In the genomic region with DNA sequence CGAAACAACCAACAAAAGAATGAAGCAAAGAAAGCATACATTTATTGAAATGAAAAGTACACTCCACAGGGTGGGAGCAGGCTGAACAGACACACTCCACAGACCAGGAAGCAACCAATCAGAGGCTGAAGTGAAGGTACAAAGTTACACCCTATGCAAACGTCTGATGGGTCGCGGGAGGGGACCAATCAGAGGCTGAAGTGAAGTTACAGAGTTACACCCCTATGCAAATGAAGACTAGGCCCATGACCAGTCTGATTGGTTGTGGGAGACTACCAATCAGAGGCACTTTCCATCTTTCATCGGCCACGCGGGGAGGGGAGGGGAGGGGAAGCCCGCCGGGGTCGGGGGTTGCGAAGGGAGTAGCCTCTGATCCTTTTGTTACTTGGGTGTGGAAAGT, we compare ENCODE assay signal across 15 cellular contexts. TPM values are rescaled to one million over a fixed set of nuclear protein-coding genes. Genes with fewer than 3 reads are reported as not detected.
DNase-seq lines count a peak whose midpoint lies in the region; ATAC-seq, FAIRE-seq and TF ChIP-seq lines count a peak whose summit lies in the region.
"Had no signal": no experiment of that assay in that cellular context is flagged by ENCODE, and none has a peak within 500 bp of the region (broad histone marks: within the 10 kb centered on the region; RNA-seq: fewer than 3 reads in every experiment).

No MANE protein-coding gene starts in this region.

- TF ChIP-seq POLR2A in GM12892 (IDR thresholded peaks at IDR 0.05; ENCODE audit: low read depth, low read length) = no peak

- no peak overlapping the region for H3K4me2 ChIP-seq in smooth muscle cell

- H3K27ac ChIP-seq in smooth muscle cell (ENCODE audit: low read depth) = no peak overlapping the region

- H2AFZ ChIP-seq in smooth muscle cell (ENCODE audit: low read depth) = no peak overlapping the region

- no peaks in the 10 kb centered on the region for H3F3A ChIP-seq in smooth muscle cell (ENCODE audit: low read depth)

- no peak overlapping the region for H3K9ac ChIP-seq in smooth muscle cell (ENCODE audit: low read depth)

- H3K4me1 ChIP-seq in smooth muscle cell (ENCODE audit: low read depth) = no peaks in the 10 kb centered on the region
- H3K4me1 ChIP-seq: esophagus squamous epithelium had no signal

- 54% methylated on average over 10 of the region's 11 CpGs for WGBS in smooth muscle cell (ENCODE audit: low lambda C conversion rate)

- no peaks in the 10 kb centered on the region for H3K27me3 ChIP-seq in smooth muscle cell (ENCODE audit: low read depth)
- H3K27me3 ChIP-seq: esophagus squamous epithelium had no signal

- peak; percentile 52 for DNase-seq in NCI-H82 (lab: John Stamatoyannopoulos, UW)
- no peak for DNase-seq in NCI-H82 treated with DMSO at 0.1 percent for 48 hours (lab: John Stamatoyannopoulos, UW; ENCODE audit: unreplicated experiment)
- DNase-seq in NCI-H748 (lab: John Stamatoyannopoulos, UW; ENCODE audit: unreplicated experiment) = peak; percentile 99
- peak; percentile 38 for DNase-seq in glomerular visceral epithelial cell (ENCODE audit: extremely low spot score)
- DNase-seq in smooth muscle cell (lab: John Stamatoyannopoulos, UW; ENCODE audit: unreplicated experiment) = no peak
- DNase-seq in GM12892 (ENCODE audit: insufficient read length) = no peak
- DNase-seq: DMS79 treated with DMSO at 0.1 percent for 48 hours; esophagus squamous epithelium; naive thymus-derived CD8-positive, alpha-beta T cell; NCI-H526; stimulated activated CD8-positive, alpha-beta memory T cell treated with anti-CD3 and anti-CD28 coated beads, Interleukin-4, amount 100 ng/mL, for 48 hours had no signal

- H4K20me1 ChIP-seq in smooth muscle cell (ENCODE audit: low read depth) = no peaks in the 10 kb centered on the region

- ATAC-seq in GM21576 (IDR thresholded peaks at IDR 0.05; ENCODE audit: unreplicated experiment) (no peak), GM18519 (IDR thresholded peaks at IDR 0.05; ENCODE audit: low FRiP score, unreplicated experiment) (no peak)

- no peaks in the 10 kb centered on the region for H3K36me3 ChIP-seq in smooth muscle cell (ENCODE audit: low read depth)
- H3K36me3 ChIP-seq: esophagus squamous epithelium had no signal

- H3K4me3 ChIP-seq in smooth muscle cell = peak overlapping the region; percentile 10

- H3K79me2 ChIP-seq in smooth muscle cell (ENCODE audit: low read depth) = no peaks in the 10 kb centered on the region

- FAIRE-seq in GM12892 (lab: Jason Lieb, UNC) = no peak
- FAIRE-seq: islet of Langerhans, urothelium cell line had no signal

- no peaks in the 10 kb centered on the region for H3K9me3 ChIP-seq in smooth muscle cell (replicated peaks; ENCODE audit: low read depth)
- H3K9me3 ChIP-seq: esophagus squamous epithelium had no signal

- TF ChIP-seq CTCF in smooth muscle cell (IDR thresholded peaks at IDR 0.05; ENCODE audit: borderline replicate concordance, insufficient read depth, poor library complexity, severe bottlenecking) = no peak

RNA-seq across cellular contexts. Expression of gene FBL, which starts 12.4 kb away (rescaled TPM):
- 123 and 124 TPM in 2 replicates for total RNA-seq in smooth muscle cell
- 116 and 140 TPM in 2 replicates for polyA plus RNA-seq in smooth muscle cell
- polyA plus RNA-seq in GM12892 (2012; ENCODE audit: missing spikeins) = 464 TPM

RNA-seq across cellular contexts. Expression of gene DYRK1B, which starts 24.6 kb away (rescaled TPM):
- 5.3 and 9.2 TPM in 2 replicates for total RNA-seq in smooth muscle cell
- 14.1 and 18.7 TPM in 2 replicates for polyA plus RNA-seq in smooth muscle cell
- polyA plus RNA-seq in GM12892 (2012; ENCODE audit: missing spikeins) = 4.7 TPM

Comparison
In these comparisons a context has a peak if more than half of its experiments do, and no peak if none do; other contexts are left out.
1. DNase-seq: peak in NCI-H82 (single experiment), NCI-H748 (single experiment) and glomerular visceral epithelial cell (single experiment); none in NCI-H82 treated with DMSO at 0.1 percent for 48 hours (single experiment), smooth muscle cell (single experiment) and GM12892 (single experiment).